In the genomic region with DNA sequence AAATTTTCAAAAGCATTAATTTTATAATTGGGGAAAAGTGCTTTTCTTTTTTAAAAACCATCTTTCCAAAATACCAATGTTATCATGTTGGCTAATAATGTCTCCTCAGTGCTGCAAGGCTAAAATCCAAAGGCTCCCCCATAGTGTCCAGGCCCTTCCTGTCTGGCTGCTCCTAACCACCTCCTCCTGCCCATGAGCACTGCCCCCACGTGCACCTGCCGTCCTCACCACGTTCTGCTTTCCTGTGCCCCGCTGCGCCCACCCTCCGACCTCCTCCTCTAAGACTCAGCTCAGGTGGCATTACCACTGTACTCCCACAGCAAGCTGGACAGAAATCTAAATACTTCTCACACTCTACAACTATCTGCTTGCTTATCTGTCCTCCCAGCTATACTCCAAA, we compare ENCODE assay signal across 26 cellular contexts.
"Had no signal": no experiment of that assay in that cellular context is flagged by ENCODE, and none has a peak within 500 bp of the region (broad histone marks: within the 10 kb centered on the region; RNA-seq: fewer than 3 reads in every experiment).

No MANE protein-coding gene starts in this region.

- ATAC-seq: activated naive CD8-positive, alpha-beta T cell treated with anti-CD3 and anti-CD28 coated beads, Interleukin-2, amount 50 U/mL, for 24 hours; stimulated activated effector memory CD8-positive, alpha-beta T cell treated with anti-CD3 and anti-CD28 coated beads, Interleukin-12 subunit alpha, Interleukin-12 subunit beta, amount 100 ng/mL, for 72 hours; stimulated activated naive CD8-positive, alpha-beta T cell treated with anti-CD3 and anti-CD28 coated beads, Interleukin-15, amount 100 ng/mL, for 72 hours; T-helper 17 cell had no signal

- H3K27me3 ChIP-seq: colonic mucosa, gastrocnemius medialis, ovary, sigmoid colon, upper lobe of left lung, vagina had no signal

- H3K9me3 Mint-ChIP-seq: activated naive CD4-positive, alpha-beta T cell treated with anti-CD3 and anti-CD28 coated beads, Interleukin-2, amount 50 U/mL, for 24 hours; activated naive CD8-positive, alpha-beta T cell treated with anti-CD3 and anti-CD28 coated beads, Interleukin-2, amount 50 U/mL, for 24 hours; central memory CD8-positive, alpha-beta T cell; mesothelial cell of epicardium; naive B cell; stimulated activated effector memory CD8-positive, alpha-beta T cell treated with anti-CD3 and anti-CD28 coated beads, Interleukin-12 subunit alpha, Interleukin-12 subunit beta, amount 100 ng/mL, for 72 hours; stimulated activated naive CD8-positive, alpha-beta T cell treated with anti-CD3 and anti-CD28 coated beads, Interleukin-15, amount 100 ng/mL, for 72 hours had no signal

- H3K27ac Mint-ChIP-seq: activated naive CD4-positive, alpha-beta T cell treated with anti-CD3 and anti-CD28 coated beads, Interleukin-2, amount 50 U/mL, for 24 hours; activated naive CD8-positive, alpha-beta T cell treated with anti-CD3 and anti-CD28 coated beads, Interleukin-2, amount 50 U/mL, for 24 hours; mesothelial cell of epicardium; naive B cell; stimulated activated effector memory CD8-positive, alpha-beta T cell treated with anti-CD3 and anti-CD28 coated beads, Interleukin-12 subunit alpha, Interleukin-12 subunit beta, amount 100 ng/mL, for 72 hours; T-helper 17 cell had no signal

- H3K9me3 ChIP-seq: colonic mucosa, gastrocnemius medialis, ovary, prostate gland, sigmoid colon, upper lobe of left lung, vagina had no signal

- DNase-seq: activated CD4-positive, alpha-beta T cell treated with anti-CD3 and anti-CD28 coated beads for 1 hour; activated CD4-positive, alpha-beta T cell treated with anti-CD3 and anti-CD28 coated beads, Interleukin-2, amount 50 U/mL, for 1 hour; activated gamma-delta T cell treated with Interleukin-2 at 50 U/mL for 16 hours; activated naive CD8-positive, alpha-beta T cell treated with anti-CD3 and anti-CD28 coated beads, Interleukin-2, amount 50 U/mL, for 24 hours; activated T-cell treated with anti-CD3 and anti-CD28 coated beads for 4 hours; colonic mucosa; effector CD8-positive, alpha-beta T cell; erythroblast; gastrocnemius medialis; glutamatergic neuron; mammary epithelial cell; naive B cell; ovary; sigmoid colon; small intestine; stimulated activated CD4-positive, alpha-beta T cell treated with anti-CD3 and anti-CD28 coated beads, Interleukin-4, amount 100 ng/mL, for 24 hours; stimulated activated naive CD8-positive, alpha-beta T cell treated with anti-CD3 and anti-CD28 coated beads, Interleukin-15, amount 100 ng/mL, for 72 hours; T-helper 17 cell; T1000; upper lobe of left lung had no signal

- H3K36me3 ChIP-seq: colonic mucosa, gastrocnemius medialis, ovary, prostate gland, vagina had no signal

- H3K4me3 ChIP-seq: colonic mucosa, gastrocnemius medialis, ovary, prostate gland, sigmoid colon, upper lobe of left lung, vagina had no signal

- H3K4me3 Mint-ChIP-seq: activated naive CD4-positive, alpha-beta T cell treated with anti-CD3 and anti-CD28 coated beads, Interleukin-2, amount 50 U/mL, for 24 hours; activated naive CD8-positive, alpha-beta T cell treated with anti-CD3 and anti-CD28 coated beads, Interleukin-2, amount 50 U/mL, for 24 hours; central memory CD8-positive, alpha-beta T cell; mesothelial cell of epicardium; naive B cell; stimulated activated effector memory CD8-positive, alpha-beta T cell treated with anti-CD3 and anti-CD28 coated beads, Interleukin-12 subunit alpha, Interleukin-12 subunit beta, amount 100 ng/mL, for 72 hours; stimulated activated naive CD8-positive, alpha-beta T cell treated with anti-CD3 and anti-CD28 coated beads, Interleukin-15, amount 100 ng/mL, for 72 hours; T-helper 17 cell had no signal

- H3K27ac ChIP-seq: colonic mucosa, gastrocnemius medialis, ovary, prostate gland, upper lobe of left lung, vagina had no signal

- H3K4me1 ChIP-seq: colonic mucosa, prostate gland, upper lobe of left lung, vagina had no signal

- H3K4me1 Mint-ChIP-seq: activated naive CD8-positive, alpha-beta T cell treated with anti-CD3 and anti-CD28 coated beads, Interleukin-2, amount 50 U/mL, for 24 hours; mesothelial cell of epicardium; stimulated activated naive CD8-positive, alpha-beta T cell treated with anti-CD3 and anti-CD28 coated beads, Interleukin-15, amount 100 ng/mL, for 72 hours had no signal

- H3K36me3 Mint-ChIP-seq: naive B cell had no signal

- H3K27me3 Mint-ChIP-seq: activated naive CD4-positive, alpha-beta T cell treated with anti-CD3 and anti-CD28 coated beads, Interleukin-2, amount 50 U/mL, for 24 hours; activated naive CD8-positive, alpha-beta T cell treated with anti-CD3 and anti-CD28 coated beads, Interleukin-2, amount 50 U/mL, for 24 hours; central memory CD8-positive, alpha-beta T cell; naive B cell; stimulated activated naive CD8-positive, alpha-beta T cell treated with anti-CD3 and anti-CD28 coated beads, Interleukin-15, amount 100 ng/mL, for 72 hours; T-helper 17 cell had no signal
